In genomic region chr3:57078366-57079220, GRCh38 we compare ENCODE assay signal across 1 cellular context.
TF ChIP-seq lines count a peak whose summit lies in the region.

No MANE protein-coding gene starts in this region.

TF ChIP-seq in HCT116, 20 proteins besides CTCF, POLR2A, EP300 and RAD21 (continued from another document):
- no peak for TF ChIP-seq YY1 (IDR thresholded peaks at IDR 0.05; ENCODE audit: extremely low read depth, insufficient replicate concordance, low read depth, low read length)
- no peak for TF ChIP-seq ZBTB33 (IDR thresholded peaks at IDR 0.05; ENCODE audit: extremely low read depth, insufficient replicate concordance, low read length)
- TF ChIP-seq SRF (IDR thresholded peaks at IDR 0.05; ENCODE audit: low read depth) = no peak
- TF ChIP-seq POLR2AphosphoS5 (IDR thresholded peaks at IDR 0.05; ENCODE audit: low read depth, low read length) = peak; percentile 44
- TF ChIP-seq EZH2 (IDR thresholded peaks at IDR 0.05) = no peak
- TF ChIP-seq ZNF274 (IDR thresholded peaks at IDR 0.05; ENCODE audit: low read depth, low read length) = no peak
- TF ChIP-seq EZH2phosphoT487 (IDR thresholded peaks at IDR 0.05; ENCODE audit: borderline replicate concordance) = no peak
